ENCODE assay signal across 8 cellular contexts in the genomic region with DNA sequence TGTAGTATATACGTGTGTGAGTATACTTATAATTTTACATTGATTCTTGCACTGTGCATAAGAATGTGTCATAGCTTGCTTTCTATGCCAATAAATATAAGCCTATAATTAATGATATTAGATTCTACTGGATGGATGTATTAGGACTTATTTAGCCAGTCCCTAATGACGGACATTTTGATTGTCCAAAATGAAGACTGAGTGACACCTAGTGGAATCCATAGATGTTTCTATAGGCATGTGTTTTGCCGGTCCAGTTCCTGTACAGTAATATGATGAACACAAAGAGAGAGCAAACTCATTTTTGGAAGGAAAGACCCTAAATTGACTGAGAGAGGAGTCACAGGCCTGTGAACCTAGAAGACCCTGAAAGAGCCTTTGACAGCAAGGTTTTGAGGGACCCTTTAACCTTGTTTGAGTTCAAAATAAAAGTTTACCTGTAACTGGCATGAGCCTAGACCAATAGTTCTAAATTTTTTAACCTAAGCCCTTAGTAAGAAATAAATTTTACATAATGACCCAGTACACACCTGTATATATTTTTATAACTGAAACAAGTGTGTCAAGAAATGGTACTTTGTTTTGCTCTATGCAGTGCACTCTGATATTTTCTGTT. TPM values are rescaled to one million over a fixed set of nuclear protein-coding genes. Genes with fewer than 3 reads are reported as not detected.
DNase-seq lines count a peak whose midpoint lies in the region; ATAC-seq, FAIRE-seq and TF ChIP-seq lines count a peak whose summit lies in the region.

No MANE protein-coding gene starts in this region.

- FAIRE-seq in HTR-8/SVneo (lab: Jason Lieb, UNC): no peak

- H3K9me3 Mint-ChIP-seq in neural crest cell: no peaks in the 10 kb centered on the region
- H3K9me3 Mint-ChIP-seq in WTC11: no peaks in the 10 kb centered on the region

- H3K4me3 Mint-ChIP-seq in neural crest cell (no peak overlapping the region), WTC11 (no peak overlapping the region)

- peaks cover 25% of the 10 kb centered on the region for H3K36me3 Mint-ChIP-seq in neural crest cell (ENCODE audit: low read depth)
- peaks cover 12% of the 10 kb centered on the region for H3K36me3 Mint-ChIP-seq in WTC11

- CTCF ChIA-PET in WTC11 (lab: Charles Lee): interaction anchor here (0.5 kb wide), 1 partner anchor 258 kb away, joined by 7 read pairs; no protein-coding TSS in a partner anchor

- TF ChIP-seq CTCF in neural crest cell (conservative IDR thresholded peaks at IDR 0.05) (peak; percentile 56), WTC11 (IDR thresholded peaks at IDR 0.05) (no peak)

- H3K27me3 Mint-ChIP-seq in neural crest cell (ENCODE audit: low read depth) (no peaks in the 10 kb centered on the region), WTC11 (ENCODE audit: low read depth) (no peaks in the 10 kb centered on the region)

- POLR2A ChIA-PET in WTC11 (lab: Charles Lee): no interaction called here

- no peak overlapping the region for H3K27ac Mint-ChIP-seq in neural crest cell (ENCODE audit: unreplicated experiment)
- H3K27ac Mint-ChIP-seq in WTC11: no peak overlapping the region

- no peaks in the 10 kb centered on the region for H3K4me1 Mint-ChIP-seq in neural crest cell
- peaks cover 18% of the 10 kb centered on the region for H3K4me1 Mint-ChIP-seq in WTC11

- DNase-seq in CD1c-positive myeloid dendritic cell (ENCODE audit: extremely low spot score): peak; percentile 40
- peak; percentile 18 for DNase-seq in HTR-8/SVneo (ENCODE audit: insufficient read length, low spot score)
- DNase-seq in amniotic epithelial cell (ENCODE audit: low read depth): peak; percentile 44
- no peak for DNase-seq in neural crest cell (ENCODE audit: low read depth, low spot score)
- no peak for DNase-seq in WTC11 (ENCODE audit: low spot score)
- no peak for DNase-seq in stimulated activated CD4-positive, alpha-beta T cell treated with anti-CD3 and anti-CD28 coated beads, Interleukin-2, amount 100 ng/mL, for 48 hours

- peak; percentile 62 for ATAC-seq in GM19043 (IDR thresholded peaks at IDR 0.05; ENCODE audit: low read depth, unreplicated experiment)
- ATAC-seq in WTC11: no peak
- ATAC-seq in GM21825 (IDR thresholded peaks at IDR 0.05; ENCODE audit: unreplicated experiment): no peak

TF ChIP-seq in WTC11, 78 proteins besides CTCF, POLR2A, EP300 and RAD21:
- no peak for TF ChIP-seq MYBL2 (CRISPR knock-in tag; IDR thresholded peaks at IDR 0.05)
- TF ChIP-seq FOXK1 (CRISPR knock-in tag; IDR thresholded peaks at IDR 0.05): no peak
- no peak for TF ChIP-seq TEAD4 (CRISPR knock-in tag; IDR thresholded peaks at IDR 0.05)
- TF ChIP-seq, protein P1, sequence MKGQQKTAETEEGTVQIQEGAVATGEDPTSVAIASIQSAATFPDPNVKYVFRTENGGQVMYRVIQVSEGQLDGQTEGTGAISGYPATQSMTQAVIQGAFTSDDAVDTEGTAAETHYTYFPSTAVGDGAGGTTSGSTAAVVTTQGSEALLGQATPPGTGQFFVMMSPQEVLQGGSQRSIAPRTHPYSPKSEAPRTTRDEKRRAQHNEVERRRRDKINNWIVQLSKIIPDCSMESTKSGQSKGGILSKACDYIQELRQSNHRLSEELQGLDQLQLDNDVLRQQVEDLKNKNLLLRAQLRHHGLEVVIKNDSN (CRISPR knock-in tag; IDR thresholded peaks at IDR 0.05): no peak
- TF ChIP-seq, protein P2, sequence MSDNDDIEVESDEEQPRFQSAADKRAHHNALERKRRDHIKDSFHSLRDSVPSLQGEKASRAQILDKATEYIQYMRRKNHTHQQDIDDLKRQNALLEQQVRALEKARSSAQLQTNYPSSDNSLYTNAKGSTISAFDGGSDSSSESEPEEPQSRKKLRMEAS (CRISPR knock-in tag; IDR thresholded peaks at IDR 0.05): no peak

RNA-seq across cellular contexts. Expression of a gene that starts 42.4 kb away (rescaled TPM):
- total RNA-seq in neural crest cell (3.5 and 5.5 TPM in 2 replicates), WTC11 (2021) (1.6 to 2.1 TPM (median 2.0 TPM) in 3 replicates)

Comparison
In these comparisons a context has a peak if more than half of its experiments do, and no peak if none do; other contexts are left out.
1. DNase-seq: peak in CD1c-positive myeloid dendritic cell (single experiment), HTR-8/SVneo (single experiment) and amniotic epithelial cell (single experiment); none in neural crest cell (single experiment), WTC11 (single experiment) and stimulated activated CD4-positive, alpha-beta T cell treated with anti-CD3 and anti-CD28 coated beads, Interleukin-2, amount 100 ng/mL, for 48 hours (0 of 2).